In the genomic region with DNA sequence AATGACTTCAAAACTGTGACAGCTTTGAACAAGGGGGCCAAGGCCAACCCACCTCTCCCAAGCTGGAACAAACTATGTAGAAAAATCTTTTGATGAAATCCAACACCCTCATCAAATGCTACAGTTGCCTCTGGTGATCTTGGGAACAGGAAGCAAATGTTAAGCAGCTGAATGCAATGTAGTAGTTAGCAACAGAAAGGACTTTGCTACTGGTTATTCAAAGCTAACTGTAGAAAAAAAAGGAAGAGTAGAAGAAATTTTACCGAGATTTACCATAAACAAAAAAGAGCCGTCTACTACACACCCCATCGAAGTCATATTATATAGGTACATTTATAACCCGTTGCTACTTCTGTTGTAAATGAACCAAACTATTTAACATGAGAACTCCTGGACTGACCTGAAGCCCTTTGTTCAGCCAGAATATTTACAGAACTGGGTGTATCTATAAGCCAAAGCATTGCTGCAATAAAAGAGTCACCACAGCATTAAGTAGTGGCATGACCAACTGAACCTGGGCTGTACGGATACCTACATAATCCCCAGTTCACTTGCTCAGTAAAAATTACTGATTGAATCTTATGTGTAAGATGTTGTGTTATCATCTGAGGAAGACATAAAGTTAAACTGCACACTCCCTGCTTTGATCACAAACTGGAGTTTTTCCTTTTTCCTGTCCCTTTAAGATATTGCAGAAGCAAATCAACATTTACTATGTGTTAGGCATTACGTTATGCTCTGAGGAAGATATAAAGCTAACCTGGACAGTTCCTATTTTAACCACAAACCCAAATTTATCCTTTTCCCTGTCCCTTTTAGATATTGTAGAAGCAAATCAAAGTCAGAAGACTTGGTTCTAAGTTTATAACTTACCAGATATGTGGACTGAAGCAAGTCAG, we compare ENCODE assay signal across 17 cellular contexts. TPM values are rescaled to one million over a fixed set of nuclear protein-coding genes. Genes with fewer than 3 reads are reported as not detected.
DNase-seq lines count a peak whose midpoint lies in the region; ATAC-seq and TF ChIP-seq lines count a peak whose summit lies in the region.
"Had no signal": no experiment of that assay in that cellular context is flagged by ENCODE, and none has a peak within 500 bp of the region (broad histone marks: within the 10 kb centered on the region; RNA-seq: fewer than 3 reads in every experiment).

No MANE protein-coding gene starts in this region.

- H3K4me1 ChIP-seq in esophagus (ENCODE audit: control insufficient read depth in 2 of 2, insufficient read depth in 2 of 2, low read length in 1 of 2): no peaks in the 10 kb centered on the region
- peaks cover 23% of the 10 kb centered on the region for H3K4me1 ChIP-seq in mucosa of stomach (ENCODE audit: control insufficient read depth, insufficient read depth, low read length)
- no peaks in the 10 kb centered on the region for H3K4me1 ChIP-seq in CD8-positive, alpha-beta T cell (ENCODE audit: insufficient read depth, low read length)
- H3K4me1 ChIP-seq in thyroid gland: no peaks in the 10 kb centered on the region

- peaks cover 8% of the 10 kb centered on the region for H3K4me1 Mint-ChIP-seq in CD8-positive, alpha-beta T cell (ENCODE audit: low read depth)
- H3K4me1 Mint-ChIP-seq in T-helper 17 cell: peaks cover 19% of the 10 kb centered on the region
- no peaks in the 10 kb centered on the region for H3K4me1 Mint-ChIP-seq in activated CD8-positive, alpha-beta T cell treated with anti-CD3 and anti-CD28 coated beads, Interleukin-2, amount 10 ng/mL, durations not matched to agents 7 days and 5 days (ENCODE audit: low read depth)

- H3K4me3 Mint-ChIP-seq in CD8-positive, alpha-beta T cell: no peak overlapping the region
- no peak overlapping the region for H3K4me3 Mint-ChIP-seq in T-helper 17 cell
- no peak overlapping the region for H3K4me3 Mint-ChIP-seq in activated CD8-positive, alpha-beta T cell treated with anti-CD3 and anti-CD28 coated beads, Interleukin-2, amount 10 ng/mL, durations not matched to agents 7 days and 5 days

- no peaks in the 10 kb centered on the region for H3K27me3 Mint-ChIP-seq in CD8-positive, alpha-beta T cell (ENCODE audit: low read depth)
- no peaks in the 10 kb centered on the region for H3K27me3 Mint-ChIP-seq in T-helper 17 cell
- no peaks in the 10 kb centered on the region for H3K27me3 Mint-ChIP-seq in activated CD8-positive, alpha-beta T cell treated with anti-CD3 and anti-CD28 coated beads, Interleukin-2, amount 10 ng/mL, durations not matched to agents 7 days and 5 days (ENCODE audit: low read depth)

- DNase-seq in HuH-7 (ENCODE audit: low spot score): peak; percentile 30
- DNase-seq in CD8-positive, alpha-beta T cell: no peak
- no peak for DNase-seq in T-helper 17 cell
- no peak for DNase-seq in thyroid gland
- no peak for DNase-seq in activated CD8-positive, alpha-beta T cell treated with anti-CD3 and anti-CD28 coated beads, Interleukin-2, amount 10 ng/mL, durations not matched to agents 7 days and 5 days
- DNase-seq: ACHN, AML-193, Caco-2, DMS153, H7, KBM-7, NCI-H1048, NCI-H146, NCI-H2081 treated with DMSO at 0.1 percent for 48 hours, NCI-H510A treated with DMSO at 0.1 percent for 48 hours had no signal

- H3K36me3 ChIP-seq in esophagus (ENCODE audit: control insufficient read depth in 2 of 2, insufficient read depth in 2 of 2, low read length in 1 of 2) (peaks cover 0 to 6% of the 10 kb centered on the region in 2 donors), mucosa of stomach (ENCODE audit: control insufficient read depth, insufficient read depth, low read length) (no peaks in the 10 kb centered on the region), thyroid gland (peaks cover 0 to 6% of the 10 kb centered on the region in 2 donors)
- H3K36me3 ChIP-seq in CD8-positive, alpha-beta T cell (ENCODE audit: insufficient read depth, low read length): peaks cover 5% of the 10 kb centered on the region

- no peak overlapping the region for H3K4me3 ChIP-seq in esophagus (ENCODE audit: low read depth in 1 of 2, low read length in 2 of 2)
- no peak overlapping the region for H3K4me3 ChIP-seq in mucosa of stomach (ENCODE audit: low read length)
- H3K4me3 ChIP-seq in CD8-positive, alpha-beta T cell (ENCODE audit: low read depth, low read length): no peak overlapping the region
- no peak overlapping the region for H3K4me3 ChIP-seq in thyroid gland (replicated peaks in 1 of 3)

- no peak for ATAC-seq in CD8-positive, alpha-beta T cell
- ATAC-seq in T-helper 17 cell: no peak
- no peak for ATAC-seq in activated CD8-positive, alpha-beta T cell treated with anti-CD3 and anti-CD28 coated beads, Interleukin-2, amount 10 ng/mL, durations not matched to agents 7 days and 5 days

- H3K27ac ChIP-seq in esophagus (ENCODE audit: low read depth in 2 of 2, low read length in 1 of 2) (peak overlapping the region; percentile 10 to 23), thyroid gland (no peak overlapping the region)
- no peak overlapping the region for H3K27ac ChIP-seq in CD8-positive, alpha-beta T cell (ENCODE audit: low read depth, low read length)

- H3K36me3 Mint-ChIP-seq in CD8-positive, alpha-beta T cell: peaks cover 46% of the 10 kb centered on the region
- H3K36me3 Mint-ChIP-seq in T-helper 17 cell (ENCODE audit: low read depth): peaks cover 5% of the 10 kb centered on the region
- H3K36me3 Mint-ChIP-seq in activated CD8-positive, alpha-beta T cell treated with anti-CD3 and anti-CD28 coated beads, Interleukin-2, amount 10 ng/mL, durations not matched to agents 7 days and 5 days (ENCODE audit: low read depth): no peaks in the 10 kb centered on the region

- no peak overlapping the region for H3K27ac Mint-ChIP-seq in CD8-positive, alpha-beta T cell
- H3K27ac Mint-ChIP-seq in T-helper 17 cell: no peak overlapping the region
- H3K27ac Mint-ChIP-seq in activated CD8-positive, alpha-beta T cell treated with anti-CD3 and anti-CD28 coated beads, Interleukin-2, amount 10 ng/mL, durations not matched to agents 7 days and 5 days: no peak overlapping the region

- no peak for TF ChIP-seq CTCF in CD8-positive, alpha-beta T cell (IDR thresholded peaks at IDR 0.05)
- TF ChIP-seq CTCF in thyroid gland (IDR thresholded peaks at IDR 0.05): no peak

- H3K9ac ChIP-seq in mucosa of stomach (ENCODE audit: low read length): peak overlapping the region; percentile 31

- CTCF ChIA-PET in CD8-positive, alpha-beta T cell (lab: Charles Lee): no interaction called here
- CTCF ChIA-PET in activated CD8-positive, alpha-beta T cell treated with anti-CD3 and anti-CD28 coated beads, Interleukin-2, amount 10 ng/mL, durations not matched to agents 7 days and 5 days (lab: Charles Lee): no interaction called here

- POLR2A ChIA-PET in CD8-positive, alpha-beta T cell (lab: Charles Lee): no interaction called here
- POLR2A ChIA-PET in activated CD8-positive, alpha-beta T cell treated with anti-CD3 and anti-CD28 coated beads, Interleukin-2, amount 10 ng/mL, durations not matched to agents 7 days and 5 days (lab: Charles Lee): no interaction called here

- no peak for TF ChIP-seq POLR2A in thyroid gland (IDR thresholded peaks at IDR 0.05)

- H3K9me3 ChIP-seq in esophagus (ENCODE audit: control insufficient read depth in 2 of 2, insufficient read depth in 1 of 2, low read depth in 1 of 2, low read length in 1 of 2) (no peaks in the 10 kb centered on the region), mucosa of stomach (ENCODE audit: control insufficient read depth, low read length) (no peaks in the 10 kb centered on the region), T-helper 17 cell (ENCODE audit: control insufficient read depth, low read length, poor library complexity, severe bottlenecking) (no peaks in the 10 kb centered on the region), thyroid gland (no peaks in the 10 kb centered on the region)
- no peaks in the 10 kb centered on the region for H3K9me3 ChIP-seq in CD8-positive, alpha-beta T cell (ENCODE audit: low read length)
- H3K9me3 ChIP-seq: Caco-2 had no signal

- H3K27me3 ChIP-seq in esophagus (ENCODE audit: control insufficient read depth in 1 of 2, insufficient read depth in 2 of 2, low read length in 2 of 2) (no peaks in the 10 kb centered on the region), mucosa of stomach (ENCODE audit: control insufficient read depth, insufficient read depth, low read length) (no peaks in the 10 kb centered on the region), thyroid gland (no peaks in the 10 kb centered on the region)
- no peaks in the 10 kb centered on the region for H3K27me3 ChIP-seq in CD8-positive, alpha-beta T cell (ENCODE audit: insufficient read depth, low read length)

- no peaks in the 10 kb centered on the region for H3K9me3 Mint-ChIP-seq in CD8-positive, alpha-beta T cell
- H3K9me3 Mint-ChIP-seq in activated CD8-positive, alpha-beta T cell treated with anti-CD3 and anti-CD28 coated beads, Interleukin-2, amount 10 ng/mL, durations not matched to agents 7 days and 5 days (ENCODE audit: insufficient read depth): no peaks in the 10 kb centered on the region

- WGBS in esophagus, 2 donors: 80 to 83% methylated on average over 6 of the region's 6 CpGs
- 94 to 95% methylated on average over 6 of the region's 6 CpGs for WGBS in thyroid gland, 2 donors

- intact Hi-C loops in CD8-positive, alpha-beta T cell (cut with DNase I, micrococcal nuclease): no loop called here
- intact Hi-C loops in thyroid gland (cut with DNase I): no loop called here

RNA-seq across cellular contexts. Expression of a gene that starts 25.1 kb away (rescaled TPM):
- polyA plus RNA-seq in esophagus: 1 to 10 TPM; 6.3 to 6.8 TPM
- total RNA-seq in CD8-positive, alpha-beta T cell: 1 to 10 TPM; 5.5 to 6.5 TPM
- 10 to 100 TPM; 11.5 to 13.3 TPM for total RNA-seq in T-helper 17 cell
- 10 to 100 TPM; 28.1 to 44.9 (median 37.7) TPM for total RNA-seq in thyroid gland
- 1 to 10 TPM; 7.3 to 9.6 TPM for total RNA-seq in activated CD8-positive, alpha-beta T cell treated with anti-CD3 and anti-CD28 coated beads, Interleukin-2, amount 10 ng/mL, durations not matched to agents 7 days and 5 days

RNA-seq across cellular contexts. Expression of a gene that starts 32.3 kb away (rescaled TPM):
- 10 to 100 TPM; 33.5 to 34.5 TPM for polyA plus RNA-seq in esophagus
- 10 to 100 TPM; 15.4 to 22.4 TPM for total RNA-seq in CD8-positive, alpha-beta T cell
- total RNA-seq in T-helper 17 cell: 10 to 100 TPM; 23.3 to 23.7 TPM
- 10 to 100 TPM; 28.2 to 49.3 (median 35.3) TPM for total RNA-seq in thyroid gland
- 10 to 100 TPM; 46.0 to 48.7 TPM for total RNA-seq in activated CD8-positive, alpha-beta T cell treated with anti-CD3 and anti-CD28 coated beads, Interleukin-2, amount 10 ng/mL, durations not matched to agents 7 days and 5 days

Comparison
In these comparisons a context has a peak if more than half of its experiments do, and no peak if none do; other contexts are left out.
1. H3K27ac ChIP-seq: peak in esophagus (2 of 2); none in CD8-positive, alpha-beta T cell (single experiment) and thyroid gland (0 of 3).